ENCODE assay signal across 8 cellular contexts in the genomic region with DNA sequence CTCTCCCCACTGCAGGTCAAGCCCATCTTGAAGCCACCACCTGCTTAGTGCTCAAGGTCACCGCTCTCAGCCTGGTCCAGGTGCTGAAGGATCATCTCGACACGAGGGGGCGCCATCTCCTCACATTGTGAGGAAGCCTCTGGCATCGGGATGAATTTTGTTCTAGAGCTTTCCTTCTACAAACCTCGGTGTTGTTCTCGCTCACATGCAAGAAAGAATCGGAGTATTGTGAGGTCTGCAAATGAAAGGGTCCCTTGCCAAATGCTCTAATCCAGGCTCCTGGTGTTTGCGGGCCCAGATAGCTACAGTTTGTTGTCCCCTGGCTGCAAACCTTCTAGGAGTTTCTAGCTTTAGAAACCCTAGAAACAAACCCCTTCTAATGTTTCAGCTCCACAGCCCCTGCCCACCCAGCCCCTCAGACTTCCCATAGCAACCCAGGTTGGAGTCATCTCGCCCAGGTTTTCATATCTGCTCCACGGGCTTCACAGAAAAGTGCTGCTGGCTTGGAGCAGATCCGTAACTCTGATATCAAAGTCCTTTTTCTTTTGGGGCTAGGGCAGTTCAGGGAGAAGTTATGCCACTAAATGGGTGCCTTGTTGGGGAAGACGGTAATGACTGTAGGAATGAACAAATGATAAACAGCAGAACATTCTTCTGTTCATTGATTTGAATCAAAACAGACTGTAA. TPM values are rescaled to one million over a fixed set of nuclear protein-coding genes. Genes with fewer than 3 reads are reported as not detected.
DNase-seq lines count a peak whose midpoint lies in the region; ATAC-seq, FAIRE-seq and TF ChIP-seq lines count a peak whose summit lies in the region.

No MANE protein-coding gene starts in this region.

- peak; percentile 92 for ATAC-seq in HG02642 (IDR thresholded peaks at IDR 0.05; ENCODE audit: poor library complexity, unreplicated experiment)

- no peaks in the 10 kb centered on the region for H3K9me2 ChIP-seq in hepatocyte (replicated peaks; ENCODE audit: insufficient read depth)

- no peak overlapping the region for H3K9ac ChIP-seq in skeletal muscle satellite cell (ENCODE audit: low read depth, low read length)

- no peaks in the 10 kb centered on the region for H4K20me1 ChIP-seq in hepatocyte (ENCODE audit: insufficient read depth, poor library complexity, severe bottlenecking)

- peak; percentile 87 for FAIRE-seq in G401.6 (lab: Jason Lieb, UNC)

- peak overlapping the region; percentile 51 to 62 for H3K27ac ChIP-seq in ascending aorta
- H3K27ac ChIP-seq in hepatocyte: no peak overlapping the region

- DNase-seq in NCI-H1694 treated with DMSO at 0.1 percent for 48 hours (lab: John Stamatoyannopoulos, UW) (peak; percentile 89), T-helper 2 cell (peak; percentile 64 to 83 (median 81)), ascending aorta (ENCODE audit: low spot score in 2 of 2) (peak in 1 of 2 donors; percentile 91), hepatocyte (ENCODE audit: low spot score) (peak; percentile 94), HPDE6-E6E7 (ENCODE audit: extremely low spot score) (no peak)

- H3K4me3 ChIP-seq in ascending aorta: peak overlapping the region in 1 of 2 donors; percentile 37
- H3K4me3 ChIP-seq in hepatocyte: no peak overlapping the region
- H3K4me3 ChIP-seq in skeletal muscle satellite cell (ENCODE audit: low read length): peak overlapping the region; percentile 37

- H3K9me3 ChIP-seq in ascending aorta (no peaks in the 10 kb centered on the region), hepatocyte (ENCODE audit: low read depth) (no peaks in the 10 kb centered on the region), skeletal muscle satellite cell (replicated peaks; ENCODE audit: low read length) (no peaks in the 10 kb centered on the region)

- H3K36me3 ChIP-seq in ascending aorta (no peaks in the 10 kb centered on the region), hepatocyte (replicated peaks; ENCODE audit: insufficient read depth, low read depth) (no peaks in the 10 kb centered on the region), skeletal muscle satellite cell (ENCODE audit: insufficient read depth, low read length) (no peaks in the 10 kb centered on the region)

- H3K4me1 ChIP-seq in ascending aorta (peaks cover 0 to 7% of the 10 kb centered on the region in 2 donors), hepatocyte (ENCODE audit: insufficient read depth) (no peaks in the 10 kb centered on the region), skeletal muscle satellite cell (ENCODE audit: control insufficient read depth, insufficient read depth, low read length) (peaks cover 5% of the 10 kb centered on the region)

- H2AFZ ChIP-seq in hepatocyte: peak overlapping the region; percentile 70

- H3K79me2 ChIP-seq in hepatocyte: no peaks in the 10 kb centered on the region

- TF ChIP-seq CTCF in ascending aorta (IDR thresholded peaks at IDR 0.05) (peak; percentile 87 to 93 (median 90)), hepatocyte (IDR thresholded peaks at IDR 0.05; ENCODE audit: poor library complexity) (peak; percentile 92)

- H3K27me3 ChIP-seq in ascending aorta (no peaks in the 10 kb centered on the region), hepatocyte (no peaks in the 10 kb centered on the region), skeletal muscle satellite cell (ENCODE audit: control insufficient read depth, insufficient read depth, low read length) (peaks cover 8% of the 10 kb centered on the region)

- whole genome bisulfite sequencing in hepatocyte (ENCODE audit: low lambda C conversion rate, missing lambda C conversion rate): 30% methylated on average over 13 of the region's 13 CpGs

- peak overlapping the region; percentile 54 for H3K4me2 ChIP-seq in hepatocyte
- peak overlapping the region; percentile 68 for H3K4me2 ChIP-seq in skeletal muscle satellite cell (ENCODE audit: low read length)

- intact Hi-C loops in ascending aorta (cut with DNase I): loop anchor here (1.0 to 10.0 kb wide), 3 partner anchors 201 to 427 kb away; no protein-coding TSS in a partner anchor

RNA-seq across cellular contexts. Expression of a gene that starts 8.6 kb away (rescaled TPM):
- total RNA-seq in ascending aorta: 62.5 TPM
- 208 and 215 TPM in 2 replicates for total RNA-seq in hepatocyte
- 311 and 354 TPM in 2 replicates for polyA plus RNA-seq in hepatocyte
- total RNA-seq in skeletal muscle satellite cell (2012; rRNA removed): 202 and 233 TPM in 2 replicates
